In the genomic region with DNA sequence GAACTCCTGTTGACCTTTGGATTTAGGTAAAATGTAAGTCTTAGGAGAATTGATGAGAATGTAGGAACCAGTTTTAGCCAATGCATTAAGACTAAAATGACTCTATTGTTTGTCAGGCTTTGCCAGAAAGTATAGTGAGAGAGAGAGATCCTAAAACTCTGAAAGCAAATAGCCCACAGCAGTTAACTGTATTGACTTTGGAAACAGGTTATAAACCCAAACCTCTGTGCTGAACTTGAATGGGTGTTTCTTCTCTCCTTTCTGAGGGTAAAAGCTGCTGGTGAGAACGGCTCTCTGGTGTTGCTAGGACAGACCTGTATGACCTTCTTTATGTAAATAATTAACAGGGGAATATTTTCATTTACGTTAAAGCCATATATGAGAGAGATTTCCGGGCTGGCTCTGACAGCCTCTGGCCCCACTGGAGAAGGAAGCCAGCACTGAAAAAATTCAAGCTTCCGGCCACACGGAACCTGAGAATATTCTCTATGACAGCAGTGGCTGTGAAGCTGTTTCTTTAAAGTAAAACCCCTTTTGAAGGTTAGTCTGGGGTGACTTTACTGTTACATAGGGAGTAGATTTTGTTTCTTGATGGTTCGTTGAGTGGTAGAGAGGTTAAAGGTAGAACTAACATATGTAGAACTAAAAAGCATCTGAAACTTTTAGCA, we compare ENCODE assay signal across 8 cellular contexts.
DNase-seq lines count a peak whose midpoint lies in the region; ATAC-seq and TF ChIP-seq lines count a peak whose summit lies in the region.

No MANE protein-coding gene starts in this region.

- H3K27me3 Mint-ChIP-seq in type B pancreatic cell: no peaks in the 10 kb centered on the region

- H3K27ac Mint-ChIP-seq in type B pancreatic cell: peak overlapping the region; percentile 90

- POLR2A ChIA-PET in RWPE1 (lab: Yijun Ruan, JAX; ENCODE audit: low non-redundant PET): no interaction called here

- CTCF ChIA-PET in RWPE1 (lab: Yijun Ruan, JAX): no interaction called here

- H3K36me3 ChIP-seq in heart right ventricle (peaks cover 0 to 35% (median 0%) of the 10 kb centered on the region in 9 donors), right atrium auricular region (no peaks in the 10 kb centered on the region), gastroesophageal sphincter (no peaks in the 10 kb centered on the region)

- H3K4me1 ChIP-seq in heart right ventricle (peaks cover 52 to 100% (median 94%) of the 10 kb centered on the region in 9 donors), right atrium auricular region (peaks cover 0 to 84% of the 10 kb centered on the region in 2 donors), gastroesophageal sphincter (peaks cover 15 to 97% (median 40%) of the 10 kb centered on the region in 3 donors)

- ATAC-seq in heart right ventricle: no peak
- peak; percentile 80 for ATAC-seq in HG03045 (IDR thresholded peaks at IDR 0.05; ENCODE audit: unreplicated experiment)
- no peak for ATAC-seq in gastroesophageal sphincter

- WGBS in heart right ventricle, 2 donors: 25 to 32% methylated on average over 6 of the region's 6 CpGs
- 34 to 61% methylated on average over 5 to 6 of the region's 6 CpGs for WGBS in gastroesophageal sphincter (ENCODE audit: low coverage in 1 of 2), 2 donors

- intact Hi-C loops in heart right ventricle (cut with DNase I): loop anchor here in 2 of 10 donors (5.0 to 10.0 kb wide), 2 partner anchors 37 to 55 kb away; no protein-coding TSS in a partner anchor

- peak overlapping the region in 8 of 10 donors; percentile 5 to 69 (median 49) for H3K27ac ChIP-seq in heart right ventricle
- no peak overlapping the region for H3K27ac ChIP-seq in right atrium auricular region
- H3K27ac ChIP-seq in gastroesophageal sphincter: peak overlapping the region in 3 of 4 donors; percentile 0 to 33 (median 22)
- H3K27ac ChIP-seq in RWPE1: no peak overlapping the region

- H3K4me3 ChIP-seq in heart right ventricle (no peak overlapping the region), right atrium auricular region (no peak overlapping the region), gastroesophageal sphincter (no peak overlapping the region)

- peaks cover 70% of the 10 kb centered on the region for H3K4me1 Mint-ChIP-seq in type B pancreatic cell (ENCODE audit: unreplicated experiment)

- H3K27me3 ChIP-seq in heart right ventricle (no peaks in the 10 kb centered on the region), right atrium auricular region (no peaks in the 10 kb centered on the region), gastroesophageal sphincter (no peaks in the 10 kb centered on the region)

- H3K36me3 Mint-ChIP-seq in type B pancreatic cell: peaks cover 13% of the 10 kb centered on the region

- H3K9me3 Mint-ChIP-seq in type B pancreatic cell: no peaks in the 10 kb centered on the region

- TF ChIP-seq CTCF in heart right ventricle (IDR thresholded peaks at IDR 0.05) (no peak), right atrium auricular region (IDR thresholded peaks at IDR 0.05) (no peak), gastroesophageal sphincter (IDR thresholded peaks at IDR 0.05) (no peak), type B pancreatic cell (conservative IDR thresholded peaks at IDR 0.05) (no peak), RWPE1 (conservative IDR thresholded peaks at IDR 0.05; ENCODE audit: low read depth) (no peak)

- peak overlapping the region; percentile 83 for H3K4me3 Mint-ChIP-seq in type B pancreatic cell

- no peak for TF ChIP-seq POLR2A in gastroesophageal sphincter (IDR thresholded peaks at IDR 0.05)

- DNase-seq in heart right ventricle (no peak), right atrium auricular region (ENCODE audit: low spot score) (no peak), T-helper 1 cell (peak in 4 of 5 donors; percentile 23 to 77 (median 38)), type B pancreatic cell (ENCODE audit: extremely low spot score, unreplicated experiment) (no peak), RWPE1 (ENCODE audit: low spot score) (no peak), NCI-H345 (lab: John Stamatoyannopoulos, UW) (no peak)

- no peaks in the 10 kb centered on the region for H3K9me3 ChIP-seq in heart right ventricle
- H3K9me3 ChIP-seq in right atrium auricular region: no peaks in the 10 kb centered on the region
- no peaks in the 10 kb centered on the region for H3K9me3 ChIP-seq in gastroesophageal sphincter

- no peak for TF ChIP-seq EP300 in gastroesophageal sphincter (IDR thresholded peaks at IDR 0.05)

Comparison
In these comparisons a context has a peak if more than half of its experiments do, and no peak if none do; other contexts are left out.
1. H3K27ac ChIP-seq: peak in heart right ventricle (8 of 10) and gastroesophageal sphincter (3 of 4); none in right atrium auricular region (0 of 2) and RWPE1 (single experiment).
2. DNase-seq: peak in T-helper 1 cell (4 of 5); none in heart right ventricle (0 of 2), right atrium auricular region (single experiment), type B pancreatic cell (single experiment), RWPE1 (single experiment) and NCI-H345 (single experiment).